Comparison of ENCODE assay signal across 8 cellular contexts in the genomic region with DNA sequence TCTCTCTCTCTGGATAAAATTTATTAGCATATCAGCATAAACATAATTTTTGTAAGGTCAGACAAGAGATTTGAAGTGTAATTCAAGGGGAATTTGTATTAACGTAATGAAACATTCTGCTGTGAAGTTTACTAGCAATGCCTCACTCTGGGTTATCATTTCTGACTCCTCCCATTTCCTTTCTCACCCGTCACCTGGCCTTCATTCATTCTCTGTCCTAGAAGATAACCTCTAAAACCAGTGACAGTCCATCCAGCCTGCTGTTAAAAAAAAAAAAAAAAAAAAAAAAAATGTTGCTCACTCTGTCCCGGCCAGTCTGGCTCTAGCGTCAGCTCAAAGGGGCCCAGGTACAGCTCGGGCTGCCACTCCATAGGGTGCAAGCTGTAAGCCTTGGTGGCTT. TPM values are rescaled to one million over a fixed set of nuclear protein-coding genes. Genes with fewer than 3 reads are reported as not detected.
DNase-seq lines count a peak whose midpoint lies in the region; ATAC-seq, FAIRE-seq and TF ChIP-seq lines count a peak whose summit lies in the region.

No MANE protein-coding gene starts in this region.

- no peak for TF ChIP-seq POLR2A in K562 (conservative IDR thresholded peaks at IDR 0.05)

- peak; percentile 35 for DNase-seq in stimulated activated CD4-positive, alpha-beta T cell treated with anti-CD3 and anti-CD28 coated beads, Interleukin-4, amount 100 ng/mL, for 24 hours
- no peak for DNase-seq in stimulated activated CD4-positive, alpha-beta T cell treated with anti-CD3 and anti-CD28 coated beads, Interleukin-12 subunit alpha, Interleukin-12 subunit beta, amount 100 ng/mL, for 4 hours
- DNase-seq in K562 (ENCODE audit: extremely low read depth in 1 of 4, low spot score in 3 of 4) (peak; percentile 24 to 68 (median 40)), smooth muscle cell (lab: John Stamatoyannopoulos, UW; ENCODE audit: unreplicated experiment) (no peak), NCI-H2227 (lab: John Stamatoyannopoulos, UW; ENCODE audit: unreplicated experiment) (no peak), SIG-M5 treated with dmso at 0.1 percent for 504 hours (lab: John Stamatoyannopoulos, UW; ENCODE audit: unreplicated experiment) (no peak), BE2C (no peak)

- 5% methylated on average over 5 of the region's 5 CpGs for WGBS in K562 (ENCODE audit: insufficient coverage, low coverage, missing lambda C conversion rate)
- WGBS in smooth muscle cell (ENCODE audit: low lambda C conversion rate) = 69% methylated on average over 5 of the region's 5 CpGs

- no peak for TF ChIP-seq CTCF in K562 (IDR thresholded peaks at IDR 0.05 in 2 of 3, conservative IDR thresholded peaks at IDR 0.05 in 1 of 3; ENCODE audit: insufficient read depth in 2 of 3, low read depth in 1 of 3, low read length in 3 of 3)
- no peak for TF ChIP-seq CTCF in smooth muscle cell (IDR thresholded peaks at IDR 0.05; ENCODE audit: borderline replicate concordance, insufficient read depth, poor library complexity, severe bottlenecking)
- no peak for TF ChIP-seq CTCF in BE2C (IDR thresholded peaks at IDR 0.05; ENCODE audit: low read depth, low read length)

- no peaks in the 10 kb centered on the region for H3K9me1 ChIP-seq in K562 (ENCODE audit: control insufficient read depth, insufficient read depth, low read length)

- H3F3A ChIP-seq in smooth muscle cell (ENCODE audit: low read depth) = peaks cover 9% of the 10 kb centered on the region

- H3K9ac ChIP-seq in K562 (ENCODE audit: insufficient read depth in 1 of 2, low read depth in 2 of 2, low read length in 2 of 2) = peak overlapping the region in 1 of 2 experiments; percentile 56; a peak in 2 of 4 replicates
- H3K9ac ChIP-seq in smooth muscle cell (ENCODE audit: low read depth) = peak overlapping the region; percentile 72

- H3K36me3 ChIP-seq in K562 (ENCODE audit: control insufficient read depth, insufficient read depth, low read length) (no peaks in the 10 kb centered on the region), smooth muscle cell (ENCODE audit: low read depth) (no peaks in the 10 kb centered on the region), BE2C (no peaks in the 10 kb centered on the region)

- H3K27me3 ChIP-seq in K562 (ENCODE audit: control insufficient read depth in 2 of 2, insufficient read depth in 2 of 2, low read length in 2 of 2) (no peaks in the 10 kb centered on the region; a peak in 1 of 5 replicates), smooth muscle cell (ENCODE audit: low read depth) (no peaks in the 10 kb centered on the region), BE2C (no peaks in the 10 kb centered on the region)

- H2AFZ ChIP-seq in K562 (ENCODE audit: low read depth, low read length) (peak overlapping the region; percentile 89), smooth muscle cell (ENCODE audit: low read depth) (peak overlapping the region; percentile 75)

- ATAC-seq in HG03196 (IDR thresholded peaks at IDR 0.05; ENCODE audit: unreplicated experiment) = peak; percentile 59
- ATAC-seq in K562 = peak; percentile 84

- FAIRE-seq in K562 (lab: Jason Lieb, UNC) = no peak

- H3K4me1 ChIP-seq in K562 (replicated peaks in 1 of 2; ENCODE audit: control insufficient read depth in 2 of 2, insufficient read depth in 2 of 2, low read length in 2 of 2) = peaks cover 7 to 20% of the 10 kb centered on the region in 2 experiments; a peak in 4 of 5 replicates
- H3K4me1 ChIP-seq in smooth muscle cell (ENCODE audit: low read depth) = peaks cover 20% of the 10 kb centered on the region
- H3K4me1 ChIP-seq in BE2C = no peaks in the 10 kb centered on the region

- H3K4me3 ChIP-seq in K562 = peak overlapping the region; percentile 7; the same call in 1 of the 2 replicates
- no peak overlapping the region for H3K4me3 ChIP-seq in smooth muscle cell
- H3K4me3 ChIP-seq in BE2C (ENCODE audit: low read depth, low read length) = no peak overlapping the region

- H3K27ac ChIP-seq in K562 (ENCODE audit: extremely low read depth, low read depth, low read length) (peak overlapping the region; percentile 76; the same call in 2 of the 3 replicates), smooth muscle cell (ENCODE audit: low read depth) (peak overlapping the region; percentile 89)

- TF ChIP-seq RAD21 in K562 (CRISPR knock-in tag; conservative IDR thresholded peaks at IDR 0.05 in 1 of 2, IDR thresholded peaks at IDR 0.05 in 1 of 2) = no peak

- BruUV-seq in K562 (replicated peaks; lab: Mats Ljungman, UMichigan) = no TSS peak

- intact Hi-C loops in K562 (cut with micrococcal nuclease) = no loop called here

- H3K9me3 ChIP-seq in K562 (replicated peaks; ENCODE audit: control insufficient read depth, insufficient read depth, low read depth, low read length) (no peaks in the 10 kb centered on the region), smooth muscle cell (replicated peaks; ENCODE audit: low read depth) (no peaks in the 10 kb centered on the region), BE2C (no peaks in the 10 kb centered on the region)

- POLR2A ChIA-PET in K562 (lab: Yijun Ruan, JAX) = interaction anchor here (1.0 to 1.1 kb wide), 2 partner anchors 10 to 12 kb away, joined by 3 read pairs; no protein-coding TSS in a partner anchor

- H3K79me2 ChIP-seq in K562 (ENCODE audit: control insufficient read depth, insufficient read depth, low read length) (no peaks in the 10 kb centered on the region), smooth muscle cell (ENCODE audit: low read depth) (peaks cover 4% of the 10 kb centered on the region)

- in situ Hi-C loops in K562 (cut with MboI) = no loop called here

- peak overlapping the region; percentile 58 for H3K4me2 ChIP-seq in K562 (ENCODE audit: insufficient read depth, low read length)
- H3K4me2 ChIP-seq in smooth muscle cell = peak overlapping the region; percentile 72

- H4K20me1 ChIP-seq in K562 (replicated peaks; ENCODE audit: control insufficient read depth, insufficient read depth, low read length) = no peaks in the 10 kb centered on the region
- H4K20me1 ChIP-seq in smooth muscle cell (ENCODE audit: low read depth) = no peaks in the 10 kb centered on the region

- no peak for TF ChIP-seq EP300 in K562 (IDR thresholded peaks at IDR 0.05; ENCODE audit: low read length)

- CTCF ChIA-PET in K562 (lab: Yijun Ruan, JAX; ENCODE audit: low intra/inter-chr PET ratio) = no interaction called here

TF ChIP-seq in K562, 482 proteins besides CTCF, POLR2A, EP300 and RAD21 (continues in another document):
- TF ChIP-seq ZNF384 (IDR thresholded peaks at IDR 0.05; ENCODE audit: low read depth, low read length) (peak; percentile 78), ZNF133 (CRISPR knock-in tag; IDR thresholded peaks at IDR 0.05) (no peak), KHSRP (IDR thresholded peaks at IDR 0.05) (no peak), FOXK1 (CRISPR knock-in tag; IDR thresholded peaks at IDR 0.05; ENCODE audit: borderline replicate concordance) (no peak), ZFP1 (CRISPR knock-in tag; IDR thresholded peaks at IDR 0.05) (no peak), CBFA2T3 (IDR thresholded peaks at IDR 0.05) (peak; percentile 42; the same call in 1 of the 2 replicates), C11orf30 (IDR thresholded peaks at IDR 0.05; ENCODE audit: low read depth) (peak; percentile 35; the same call in 1 of the 2 replicates)
- TF ChIP-seq, protein P1, sequence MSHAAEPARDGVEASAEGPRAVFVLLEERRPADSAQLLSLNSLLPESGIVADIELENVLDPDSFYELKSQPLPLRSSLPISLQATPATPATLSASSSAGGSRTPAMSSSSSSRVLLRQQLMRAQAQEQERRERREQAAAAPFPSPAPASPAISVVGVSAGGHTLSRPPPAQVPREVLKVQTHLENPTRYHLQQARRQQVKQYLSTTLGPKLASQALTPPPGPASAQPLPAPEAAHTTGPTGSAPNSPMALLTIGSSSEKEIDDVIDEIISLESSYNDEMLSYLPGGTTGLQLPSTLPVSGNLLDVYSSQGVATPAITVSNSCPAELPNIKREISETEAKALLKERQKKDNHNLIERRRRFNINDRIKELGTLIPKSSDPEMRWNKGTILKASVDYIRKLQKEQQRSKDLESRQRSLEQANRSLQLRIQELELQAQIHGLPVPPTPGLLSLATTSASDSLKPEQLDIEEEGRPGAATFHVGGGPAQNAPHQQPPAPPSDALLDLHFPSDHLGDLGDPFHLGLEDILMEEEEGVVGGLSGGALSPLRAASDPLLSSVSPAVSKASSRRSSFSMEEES (CRISPR knock-in tag; IDR thresholded peaks at IDR 0.05) = no peak

RNA-seq across cellular contexts. Expression of a gene that starts 27.2 kb away (rescaled TPM):
- total RNA-seq in K562 (2011; cell fraction: chromatin; rRNA removed; ENCODE audit: low replicate concordance) = 2.3 and 4.7 TPM in 2 replicates
- 1.6 and 2.2 TPM in 2 replicates for total RNA-seq in K562 (2011; cell fraction: nucleolus; rRNA removed)
- 1.8 and 4.0 TPM in 2 replicates for total RNA-seq in K562 (2011; cell fraction: nucleoplasm; rRNA removed)
- total RNA-seq in K562 (2014; rRNA removed) = 1.8 and 2.6 TPM in 2 replicates
- 1.2 and 1.7 TPM in 2 replicates for total RNA-seq in K562 (2014; rRNA removed; fragmentation: Illumina TruSeq; extraction: Trizol)
- 0.87 and 1.5 TPM in 2 replicates for total RNA-seq in K562 (2015; rRNA removed; fragmentation: Illumina TruSeq; extraction: Trizol)
- 1.3 and 1.7 TPM in 2 replicates for total RNA-seq in K562 (2021)
- polyA plus RNA-seq in K562 (2011; rRNA removed) = 0.97 and 4.2 TPM in 2 replicates
- polyA plus RNA-seq in K562 (2011; cell fraction: cytosol; rRNA removed) = 0.71 and 0.97 TPM in 2 replicates
- 1.4 and 3.7 TPM in 2 replicates for polyA plus RNA-seq in K562 (2011; cell fraction: nucleus; rRNA removed)
- polyA plus RNA-seq in K562 (2012) = 0.61 and 0.85 TPM in 2 replicates
- polyA plus RNA-seq in K562 (2014; fragmentation: Illumina TruSeq; extraction: Trizol) = 1.4 and 1.8 TPM in 2 replicates
- under 1 TPM; 0.32 to 0.90 TPM for polyA plus RNA-seq in K562 (2014; fragmentation: Nextera tagmentation; extraction: Ambion mirVana)
- 1.7 and 2.3 TPM in 2 replicates for polyA plus RNA-seq in K562 (2014; rRNA removed)
- 1.0 and 2.9 TPM in 2 replicates for polyA minus RNA-seq in K562 (2011; rRNA and poly(A)+ RNA removed)
- polyA minus RNA-seq in K562 (2011; cell fraction: cytosol; rRNA and poly(A)+ RNA removed) = 0.86 TPM in 1 of 2 replicates, not detected in the other
- 1.3 and 3.2 TPM in 2 replicates for polyA minus RNA-seq in K562 (2011; cell fraction: nucleus; rRNA and poly(A)+ RNA removed)
- total RNA-seq in smooth muscle cell = 27.3 and 33.1 TPM in 2 replicates
- polyA plus RNA-seq in smooth muscle cell = 8.7 and 28.9 TPM in 2 replicates
- not detected for polyA plus RNA-seq in BE2C (2012; ENCODE audit: insufficient read depth, insufficient read length, low read depth)

Comparison
In these comparisons a context has a peak if more than half of its experiments do, and no peak if none do; other contexts are left out.
1. DNase-seq: peak in stimulated activated CD4-positive, alpha-beta T cell treated with anti-CD3 and anti-CD28 coated beads, Interleukin-4, amount 100 ng/mL, for 24 hours (single experiment) and K562 (4 of 4); none in stimulated activated CD4-positive, alpha-beta T cell treated with anti-CD3 and anti-CD28 coated beads, Interleukin-12 subunit alpha, Interleukin-12 subunit beta, amount 100 ng/mL, for 4 hours (single experiment), smooth muscle cell (single experiment), NCI-H2227 (single experiment), SIG-M5 treated with dmso at 0.1 percent for 504 hours (single experiment) and BE2C (single experiment).